In the genomic region with DNA sequence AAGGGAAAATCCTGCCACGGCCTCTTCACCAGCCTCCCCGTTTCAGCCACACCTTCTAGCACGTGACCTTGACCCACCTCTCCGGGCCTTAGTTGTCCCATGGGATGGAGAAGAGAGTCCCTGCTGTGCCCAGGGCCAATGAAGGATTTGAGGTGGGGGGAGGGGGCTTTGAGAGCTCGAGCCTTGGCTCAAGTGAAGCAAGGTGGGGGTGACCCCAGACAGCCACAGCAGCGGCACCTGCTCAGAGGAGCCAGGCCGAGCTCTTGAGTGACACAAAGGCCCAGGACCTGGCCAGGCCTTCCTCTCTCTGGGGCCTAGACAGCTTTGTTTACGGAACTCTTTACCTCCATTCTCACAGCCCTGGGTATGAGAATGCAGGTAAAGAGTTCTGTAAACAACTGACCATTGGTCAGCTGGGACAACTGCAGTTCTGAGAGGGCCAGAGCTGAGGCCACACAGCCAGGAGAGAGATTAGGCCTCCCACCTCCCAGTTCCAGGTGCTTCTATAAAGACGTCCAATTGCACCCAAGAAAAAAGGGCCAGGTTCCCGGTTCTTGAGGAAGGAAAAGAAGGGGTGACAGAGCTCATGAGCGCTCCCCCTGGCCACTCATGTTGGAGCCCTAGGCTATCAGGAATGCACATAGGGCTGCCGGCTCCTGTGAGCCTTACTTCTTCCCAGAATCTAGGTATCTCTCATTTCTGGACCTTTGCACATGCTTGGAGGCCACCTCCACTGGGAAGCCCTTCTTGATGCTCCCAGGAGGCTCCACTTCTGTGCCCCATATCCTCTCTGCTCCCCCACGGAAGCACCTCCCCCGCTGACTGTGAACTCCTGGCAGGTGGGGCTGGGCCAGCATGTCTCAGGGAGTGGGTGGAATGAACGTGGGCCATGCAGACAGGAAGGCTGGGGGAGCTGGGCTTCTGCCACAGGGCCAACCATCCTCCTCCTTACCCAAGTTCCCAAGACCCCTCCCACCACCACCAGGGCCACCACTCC, we compare ENCODE assay signal across 2 cellular contexts.
A peak's percentile ranks its signal among the peaks of the same experiment; 100 is the strongest.
TF ChIP-seq lines count a peak whose summit lies in the region.

No MANE protein-coding gene starts in this region.

TF ChIP-seq in GM23338, 12 proteins besides CTCF, POLR2A, EP300 and RAD21:
- TF ChIP-seq EZH2phosphoT487 (IDR thresholded peaks at IDR 0.05; ENCODE audit: unreplicated experiment) = no peak
- TF ChIP-seq STAT1 (IDR thresholded peaks at IDR 0.05; ENCODE audit: unreplicated experiment) = no peak
- TF ChIP-seq, protein P1, sequence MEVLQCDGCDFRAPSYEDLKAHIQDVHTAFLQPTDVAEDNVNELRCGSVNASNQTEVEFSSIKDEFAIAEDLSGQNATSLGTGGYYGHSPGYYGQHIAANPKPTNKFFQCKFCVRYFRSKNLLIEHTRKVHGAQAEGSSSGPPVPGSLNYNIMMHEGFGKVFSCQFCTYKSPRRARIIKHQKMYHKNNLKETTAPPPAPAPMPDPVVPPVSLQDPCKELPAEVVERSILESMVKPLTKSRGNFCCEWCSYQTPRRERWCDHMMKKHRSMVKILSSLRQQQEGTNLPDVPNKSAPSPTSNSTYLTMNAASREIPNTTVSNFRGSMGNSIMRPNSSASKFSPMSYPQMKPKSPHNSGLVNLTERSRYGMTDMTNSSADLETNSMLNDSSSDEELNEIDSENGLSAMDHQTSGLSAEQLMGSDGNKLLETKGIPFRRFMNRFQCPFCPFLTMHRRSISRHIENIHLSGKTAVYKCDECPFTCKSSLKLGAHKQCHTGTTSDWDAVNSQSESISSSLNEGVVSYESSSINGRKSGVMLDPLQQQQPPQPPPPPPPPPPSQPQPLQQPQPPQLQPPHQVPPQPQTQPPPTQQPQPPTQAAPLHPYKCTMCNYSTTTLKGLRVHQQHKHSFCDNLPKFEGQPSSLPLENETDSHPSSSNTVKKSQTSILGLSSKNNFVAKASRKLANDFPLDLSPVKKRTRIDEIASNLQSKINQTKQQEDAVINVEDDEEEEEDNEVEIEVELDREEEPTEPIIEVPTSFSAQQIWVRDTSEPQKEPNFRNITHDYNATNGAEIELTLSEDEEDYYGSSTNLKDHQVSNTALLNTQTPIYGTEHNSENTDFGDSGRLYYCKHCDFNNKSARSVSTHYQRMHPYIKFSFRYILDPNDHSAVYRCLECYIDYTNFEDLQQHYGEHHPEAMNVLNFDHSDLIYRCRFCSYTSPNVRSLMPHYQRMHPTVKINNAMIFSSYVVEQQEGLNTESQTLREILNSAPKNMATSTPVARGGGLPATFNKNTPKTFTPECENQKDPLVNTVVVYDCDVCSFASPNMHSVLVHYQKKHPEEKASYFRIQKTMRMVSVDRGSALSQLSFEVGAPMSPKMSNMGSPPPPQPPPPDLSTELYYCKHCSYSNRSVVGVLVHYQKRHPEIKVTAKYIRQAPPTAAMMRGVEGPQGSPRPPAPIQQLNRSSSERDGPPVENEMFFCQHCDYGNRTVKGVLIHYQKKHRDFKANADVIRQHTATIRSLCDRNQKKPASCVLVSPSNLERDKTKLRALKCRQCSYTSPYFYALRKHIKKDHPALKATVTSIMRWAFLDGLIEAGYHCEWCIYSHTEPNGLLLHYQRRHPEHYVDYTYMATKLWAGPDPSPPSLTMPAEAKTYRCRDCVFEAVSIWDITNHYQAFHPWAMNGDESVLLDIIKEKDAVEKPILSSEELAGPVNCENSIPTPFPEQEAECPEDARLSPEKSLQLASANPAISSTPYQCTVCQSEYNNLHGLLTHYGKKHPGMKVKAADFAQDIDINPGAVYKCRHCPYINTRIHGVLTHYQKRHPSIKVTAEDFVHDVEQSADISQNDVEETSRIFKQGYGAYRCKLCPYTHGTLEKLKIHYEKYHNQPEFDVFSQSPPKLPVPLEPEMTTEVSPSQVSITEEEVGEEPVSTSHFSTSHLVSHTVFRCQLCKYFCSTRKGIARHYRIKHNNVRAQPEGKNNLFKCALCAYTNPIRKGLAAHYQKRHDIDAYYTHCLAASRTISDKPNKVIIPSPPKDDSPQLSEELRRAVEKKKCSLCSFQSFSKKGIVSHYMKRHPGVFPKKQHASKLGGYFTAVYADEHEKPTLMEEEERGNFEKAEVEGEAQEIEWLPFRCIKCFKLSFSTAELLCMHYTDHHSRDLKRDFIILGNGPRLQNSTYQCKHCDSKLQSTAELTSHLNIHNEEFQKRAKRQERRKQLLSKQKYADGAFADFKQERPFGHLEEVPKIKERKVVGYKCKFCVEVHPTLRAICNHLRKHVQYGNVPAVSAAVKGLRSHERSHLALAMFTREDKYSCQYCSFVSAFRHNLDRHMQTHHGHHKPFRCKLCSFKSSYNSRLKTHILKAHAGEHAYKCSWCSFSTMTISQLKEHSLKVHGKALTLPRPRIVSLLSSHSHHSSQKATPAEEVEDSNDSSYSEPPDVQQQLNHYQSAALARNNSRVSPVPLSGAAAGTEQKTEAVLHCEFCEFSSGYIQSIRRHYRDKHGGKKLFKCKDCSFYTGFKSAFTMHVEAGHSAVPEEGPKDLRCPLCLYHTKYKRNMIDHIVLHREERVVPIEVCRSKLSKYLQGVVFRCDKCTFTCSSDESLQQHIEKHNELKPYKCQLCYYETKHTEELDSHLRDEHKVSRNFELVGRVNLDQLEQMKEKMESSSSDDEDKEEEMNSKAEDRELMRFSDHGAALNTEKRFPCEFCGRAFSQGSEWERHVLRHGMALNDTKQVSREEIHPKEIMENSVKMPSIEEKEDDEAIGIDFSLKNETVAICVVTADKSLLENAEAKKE (CRISPR knock-in tag; IDR thresholded peaks at IDR 0.05) = no peak
- TF ChIP-seq POLR2AphosphoS5 (IDR thresholded peaks at IDR 0.05; ENCODE audit: low read depth) = no peak
- no peak for TF ChIP-seq JUNB (IDR thresholded peaks at IDR 0.05; ENCODE audit: unreplicated experiment)
- TF ChIP-seq NANOG (IDR thresholded peaks at IDR 0.05; ENCODE audit: borderline replicate concordance) = no peak
- no peak for TF ChIP-seq ZNF114 (CRISPR knock-in tag; IDR thresholded peaks at IDR 0.05)
TF ChIP-seq in GM23338: peak in this region for 0.

TF ChIP-seq in HepG2, 621 proteins besides CTCF, POLR2A, EP300 and RAD21 (continues in another document):
- TF ChIP-seq ELF1 (CRISPR knock-in tag; IDR thresholded peaks at IDR 0.05) (peak; percentile 28; the same call in 1 of the 2 replicates), ZNF510 (CRISPR knock-in tag; IDR thresholded peaks at IDR 0.05; ENCODE audit: low read depth) (no peak), FOXA3 (CRISPR knock-in tag; IDR thresholded peaks at IDR 0.05) (0 out of 2 replicates have a peak, but pooled peaks have one; percentile 23), BHLHE40 (IDR thresholded peaks at IDR 0.05; ENCODE audit: low read length) (peak; percentile 49; the same call in 1 of the 2 replicates), NRL (CRISPR knock-in tag; IDR thresholded peaks at IDR 0.05; ENCODE audit: borderline replicate concordance) (0 out of 2 replicates have a peak, but pooled peaks have one; percentile 40), HOXD1 (CRISPR knock-in tag; IDR thresholded peaks at IDR 0.05) (no peak), ZNF605 (CRISPR knock-in tag; IDR thresholded peaks at IDR 0.05) (0 out of 2 replicates have a peak, but pooled peaks have one; percentile 36), PRPF4 (IDR thresholded peaks at IDR 0.05; ENCODE audit: low read depth, low read length, poor library complexity, severe bottlenecking) (no peak), MYC (CRISPR knock-in tag; IDR thresholded peaks at IDR 0.05; ENCODE audit: borderline replicate concordance) (no peak), SKI (IDR thresholded peaks at IDR 0.05; ENCODE audit: partially characterized antibody) (no peak), ZFX (CRISPR knock-in tag; IDR thresholded peaks at IDR 0.05; ENCODE audit: low read depth) (peak; percentile 57; the same call in 1 of the 2 replicates), ZFP36 (IDR thresholded peaks at IDR 0.05; ENCODE audit: borderline replicate concordance, low read depth, low read length, partially characterized antibody) (peak; percentile 8), KDM2A (CRISPR knock-in tag; IDR thresholded peaks at IDR 0.05; ENCODE audit: borderline replicate concordance, low read depth) (0 out of 2 replicates have a peak, but pooled peaks have one; percentile 18), KAT2B (IDR thresholded peaks at IDR 0.05; ENCODE audit: borderline replicate concordance, low read depth, low read length) (no peak), ZNF780A (CRISPR knock-in tag; IDR thresholded peaks at IDR 0.05) (no peak), ATAD3A (CRISPR knock-in tag; IDR thresholded peaks at IDR 0.05) (no peak), ZKSCAN5 (CRISPR knock-in tag; IDR thresholded peaks at IDR 0.05) (no peak), ZNF772 (CRISPR knock-in tag; IDR thresholded peaks at IDR 0.05) (peak; percentile 34; the same call in 1 of the 2 replicates), STAT5B (CRISPR knock-in tag; IDR thresholded peaks at IDR 0.05) (no peak), BRCA1 (CRISPR knock-in tag; IDR thresholded peaks at IDR 0.05) (no peak)
- TF ChIP-seq, protein P2, sequence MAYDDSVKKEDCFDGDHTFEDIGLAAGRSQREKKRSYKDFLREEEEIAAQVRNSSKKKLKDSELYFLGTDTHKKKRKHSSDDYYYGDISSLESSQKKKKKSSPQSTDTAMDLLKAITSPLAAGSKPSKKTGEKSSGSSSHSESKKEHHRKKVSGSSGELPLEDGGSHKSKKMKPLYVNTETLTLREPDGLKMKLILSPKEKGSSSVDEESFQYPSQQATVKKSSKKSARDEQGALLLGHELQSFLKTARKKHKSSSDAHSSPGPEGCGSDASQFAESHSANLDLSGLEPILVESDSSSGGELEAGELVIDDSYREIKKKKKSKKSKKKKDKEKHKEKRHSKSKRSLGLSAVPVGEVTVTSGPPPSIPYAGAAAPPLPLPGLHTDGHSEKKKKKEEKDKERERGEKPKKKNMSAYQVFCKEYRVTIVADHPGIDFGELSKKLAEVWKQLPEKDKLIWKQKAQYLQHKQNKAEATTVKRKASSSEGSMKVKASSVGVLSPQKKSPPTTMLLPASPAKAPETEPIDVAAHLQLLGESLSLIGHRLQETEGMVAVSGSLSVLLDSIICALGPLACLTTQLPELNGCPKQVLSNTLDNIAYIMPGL (CRISPR knock-in tag; IDR thresholded peaks at IDR 0.05; ENCODE audit: borderline replicate concordance in 1 of 2, low read depth in 1 of 2) = no peak
- TF ChIP-seq, protein P3, sequence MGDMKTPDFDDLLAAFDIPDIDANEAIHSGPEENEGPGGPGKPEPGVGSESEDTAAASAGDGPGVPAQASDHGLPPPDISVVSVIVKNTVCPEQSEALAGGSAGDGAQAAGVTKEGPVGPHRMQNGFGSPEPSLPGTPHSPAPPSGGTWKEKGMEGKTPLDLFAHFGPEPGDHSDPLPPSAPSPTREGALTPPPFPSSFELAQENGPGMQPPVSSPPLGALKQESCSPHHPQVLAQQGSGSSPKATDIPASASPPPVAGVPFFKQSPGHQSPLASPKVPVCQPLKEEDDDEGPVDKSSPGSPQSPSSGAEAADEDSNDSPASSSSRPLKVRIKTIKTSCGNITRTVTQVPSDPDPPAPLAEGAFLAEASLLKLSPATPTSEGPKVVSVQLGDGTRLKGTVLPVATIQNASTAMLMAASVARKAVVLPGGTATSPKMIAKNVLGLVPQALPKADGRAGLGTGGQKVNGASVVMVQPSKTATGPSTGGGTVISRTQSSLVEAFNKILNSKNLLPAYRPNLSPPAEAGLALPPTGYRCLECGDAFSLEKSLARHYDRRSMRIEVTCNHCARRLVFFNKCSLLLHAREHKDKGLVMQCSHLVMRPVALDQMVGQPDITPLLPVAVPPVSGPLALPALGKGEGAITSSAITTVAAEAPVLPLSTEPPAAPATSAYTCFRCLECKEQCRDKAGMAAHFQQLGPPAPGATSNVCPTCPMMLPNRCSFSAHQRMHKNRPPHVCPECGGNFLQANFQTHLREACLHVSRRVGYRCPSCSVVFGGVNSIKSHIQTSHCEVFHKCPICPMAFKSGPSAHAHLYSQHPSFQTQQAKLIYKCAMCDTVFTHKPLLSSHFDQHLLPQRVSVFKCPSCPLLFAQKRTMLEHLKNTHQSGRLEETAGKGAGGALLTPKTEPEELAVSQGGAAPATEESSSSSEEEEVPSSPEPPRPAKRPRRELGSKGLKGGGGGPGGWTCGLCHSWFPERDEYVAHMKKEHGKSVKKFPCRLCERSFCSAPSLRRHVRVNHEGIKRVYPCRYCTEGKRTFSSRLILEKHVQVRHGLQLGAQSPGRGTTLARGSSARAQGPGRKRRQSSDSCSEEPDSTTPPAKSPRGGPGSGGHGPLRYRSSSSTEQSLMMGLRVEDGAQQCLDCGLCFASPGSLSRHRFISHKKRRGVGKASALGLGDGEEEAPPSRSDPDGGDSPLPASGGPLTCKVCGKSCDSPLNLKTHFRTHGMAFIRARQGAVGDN (CRISPR knock-in tag; IDR thresholded peaks at IDR 0.05) = peak; percentile 42; the same call in 1 of the 2 replicates
- TF ChIP-seq, protein P4, sequence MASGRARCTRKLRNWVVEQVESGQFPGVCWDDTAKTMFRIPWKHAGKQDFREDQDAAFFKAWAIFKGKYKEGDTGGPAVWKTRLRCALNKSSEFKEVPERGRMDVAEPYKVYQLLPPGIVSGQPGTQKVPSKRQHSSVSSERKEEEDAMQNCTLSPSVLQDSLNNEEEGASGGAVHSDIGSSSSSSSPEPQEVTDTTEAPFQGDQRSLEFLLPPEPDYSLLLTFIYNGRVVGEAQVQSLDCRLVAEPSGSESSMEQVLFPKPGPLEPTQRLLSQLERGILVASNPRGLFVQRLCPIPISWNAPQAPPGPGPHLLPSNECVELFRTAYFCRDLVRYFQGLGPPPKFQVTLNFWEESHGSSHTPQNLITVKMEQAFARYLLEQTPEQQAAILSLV (CRISPR knock-in tag; IDR thresholded peaks at IDR 0.05; ENCODE audit: borderline replicate concordance) = no peak
- TF ChIP-seq, protein P5, sequence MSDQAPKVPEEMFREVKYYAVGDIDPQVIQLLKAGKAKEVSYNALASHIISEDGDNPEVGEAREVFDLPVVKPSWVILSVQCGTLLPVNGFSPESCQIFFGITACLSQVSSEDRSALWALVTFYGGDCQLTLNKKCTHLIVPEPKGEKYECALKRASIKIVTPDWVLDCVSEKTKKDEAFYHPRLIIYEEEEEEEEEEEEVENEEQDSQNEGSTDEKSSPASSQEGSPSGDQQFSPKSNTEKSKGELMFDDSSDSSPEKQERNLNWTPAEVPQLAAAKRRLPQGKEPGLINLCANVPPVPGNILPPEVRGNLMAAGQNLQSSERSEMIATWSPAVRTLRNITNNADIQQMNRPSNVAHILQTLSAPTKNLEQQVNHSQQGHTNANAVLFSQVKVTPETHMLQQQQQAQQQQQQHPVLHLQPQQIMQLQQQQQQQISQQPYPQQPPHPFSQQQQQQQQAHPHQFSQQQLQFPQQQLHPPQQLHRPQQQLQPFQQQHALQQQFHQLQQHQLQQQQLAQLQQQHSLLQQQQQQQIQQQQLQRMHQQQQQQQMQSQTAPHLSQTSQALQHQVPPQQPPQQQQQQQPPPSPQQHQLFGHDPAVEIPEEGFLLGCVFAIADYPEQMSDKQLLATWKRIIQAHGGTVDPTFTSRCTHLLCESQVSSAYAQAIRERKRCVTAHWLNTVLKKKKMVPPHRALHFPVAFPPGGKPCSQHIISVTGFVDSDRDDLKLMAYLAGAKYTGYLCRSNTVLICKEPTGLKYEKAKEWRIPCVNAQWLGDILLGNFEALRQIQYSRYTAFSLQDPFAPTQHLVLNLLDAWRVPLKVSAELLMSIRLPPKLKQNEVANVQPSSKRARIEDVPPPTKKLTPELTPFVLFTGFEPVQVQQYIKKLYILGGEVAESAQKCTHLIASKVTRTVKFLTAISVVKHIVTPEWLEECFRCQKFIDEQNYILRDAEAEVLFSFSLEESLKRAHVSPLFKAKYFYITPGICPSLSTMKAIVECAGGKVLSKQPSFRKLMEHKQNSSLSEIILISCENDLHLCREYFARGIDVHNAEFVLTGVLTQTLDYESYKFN (CRISPR knock-in tag; conservative IDR thresholded peaks at IDR 0.05) = 0 out of 2 replicates have a peak, but pooled peaks have one; percentile 12
- TF ChIP-seq, protein P6, sequence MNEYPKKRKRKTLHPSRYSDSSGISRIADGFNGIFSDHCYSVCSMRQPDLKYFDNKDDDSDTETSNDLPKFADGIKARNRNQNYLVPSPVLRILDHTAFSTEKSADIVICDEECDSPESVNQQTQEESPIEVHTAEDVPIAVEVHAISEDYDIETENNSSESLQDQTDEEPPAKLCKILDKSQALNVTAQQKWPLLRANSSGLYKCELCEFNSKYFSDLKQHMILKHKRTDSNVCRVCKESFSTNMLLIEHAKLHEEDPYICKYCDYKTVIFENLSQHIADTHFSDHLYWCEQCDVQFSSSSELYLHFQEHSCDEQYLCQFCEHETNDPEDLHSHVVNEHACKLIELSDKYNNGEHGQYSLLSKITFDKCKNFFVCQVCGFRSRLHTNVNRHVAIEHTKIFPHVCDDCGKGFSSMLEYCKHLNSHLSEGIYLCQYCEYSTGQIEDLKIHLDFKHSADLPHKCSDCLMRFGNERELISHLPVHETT (CRISPR knock-in tag; conservative IDR thresholded peaks at IDR 0.05) = no peak
